In the genomic region with DNA sequence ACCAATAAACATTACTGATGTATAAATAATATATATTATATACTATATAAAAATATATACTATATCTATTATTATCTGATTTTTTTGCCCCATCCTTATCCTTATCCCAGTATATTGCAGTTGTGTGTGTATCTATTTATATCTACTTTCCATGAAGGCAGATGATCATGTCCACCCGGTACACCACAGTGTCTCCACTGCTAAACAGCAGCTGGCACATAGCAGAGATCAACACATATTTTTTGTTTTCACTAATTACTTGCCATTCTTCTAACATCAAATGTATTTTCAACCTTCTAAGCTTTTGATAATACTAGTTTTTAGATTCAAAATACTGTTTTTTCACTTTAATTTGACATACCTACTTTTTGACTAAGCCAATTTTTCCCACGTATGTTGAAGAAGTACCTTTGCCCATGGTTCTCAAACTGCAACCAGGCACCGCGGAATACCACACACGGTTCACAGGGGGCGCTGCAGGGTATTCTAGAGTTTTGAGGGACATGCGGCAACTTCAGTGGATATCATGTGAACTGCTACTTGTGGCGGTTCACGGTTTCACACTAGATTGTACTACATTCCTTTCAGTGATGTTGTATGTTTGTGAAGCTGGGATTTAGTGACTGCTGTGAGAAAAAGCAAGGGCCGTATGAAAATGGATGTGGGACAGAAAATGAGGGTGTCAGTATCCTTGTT, we compare ENCODE assay signal across 8 cellular contexts.
DNase-seq lines count a peak whose midpoint lies in the region; ATAC-seq and TF ChIP-seq lines count a peak whose summit lies in the region.

No MANE protein-coding gene starts in this region.

- ATAC-seq in GM19467 (IDR thresholded peaks at IDR 0.05; ENCODE audit: unreplicated experiment) (peak; percentile 71), mucosa of descending colon (peak; percentile 82)

- H3K36me3 ChIP-seq in mucosa of descending colon (ENCODE audit: low read depth): no peaks in the 10 kb centered on the region

- H3K9me3 ChIP-seq in mucosa of descending colon: no peaks in the 10 kb centered on the region

- H3K4me3 ChIP-seq in cardiac fibroblast (replicated peaks in 1 of 2; ENCODE audit: low read depth in 2 of 2, low read length in 2 of 2): no peak overlapping the region
- no peak overlapping the region for H3K4me3 ChIP-seq in mucosa of descending colon

- peak; percentile 1 for DNase-seq in EH (ENCODE audit: low read depth)
- peak; percentile 20 for DNase-seq in HT1080 (ENCODE audit: low read depth)
- DNase-seq in cardiac fibroblast (ENCODE audit: low read depth in 2 of 2): peak; percentile 77 to 81
- peak in 2 of 3 donors; percentile 77 to 83 for DNase-seq in mucosa of descending colon
- DNase-seq in NCI-H524 (lab: John Stamatoyannopoulos, UW): no peak
- no peak for DNase-seq in SK-N-DZ (ENCODE audit: low spot score)
- no peak for DNase-seq in NCI-H1417 treated with DMSO at 0.1 percent for 48 hours (lab: John Stamatoyannopoulos, UW)

- H3K4me1 ChIP-seq in mucosa of descending colon (ENCODE audit: low read depth): no peaks in the 10 kb centered on the region

- TF ChIP-seq CTCF in cardiac fibroblast (IDR thresholded peaks at IDR 0.05; ENCODE audit: low read depth, low read length) (peak; percentile 72), mucosa of descending colon (IDR thresholded peaks at IDR 0.05) (peak; percentile 47)

- intact Hi-C loops in mucosa of descending colon (cut with DNase I, micrococcal nuclease): no loop called here

Comparison
In these comparisons a context has a peak if more than half of its experiments do, and no peak if none do; other contexts are left out.
1. DNase-seq: peak in EH (single experiment), HT1080 (single experiment), cardiac fibroblast (2 of 2) and mucosa of descending colon (2 of 3); none in NCI-H524 (0 of 2), SK-N-DZ (single experiment) and NCI-H1417 treated with DMSO at 0.1 percent for 48 hours (single experiment).